16 cellular contexts compared by ENCODE assay signal in genomic region chr7:112070674-112071256, GRCh38.
DNase-seq lines count a peak whose midpoint lies in the region; ATAC-seq and TF ChIP-seq lines count a peak whose summit lies in the region.
"Had no signal": no experiment of that assay in that cellular context is flagged by ENCODE, and none has a peak within 500 bp of the region (broad histone marks: within the 10 kb centered on the region; RNA-seq: fewer than 3 reads in every experiment).

No MANE protein-coding gene starts in this region.

- H2BK120ac ChIP-seq in trophoblast cell (ENCODE audit: insufficient read depth, low read length, poor library complexity) = no peak overlapping the region

- H3K4ac ChIP-seq in trophoblast cell (ENCODE audit: low read depth, low read length) = no peak overlapping the region

- no peak overlapping the region for H3K4me2 ChIP-seq in trophoblast cell (ENCODE audit: low read length)
- H3K4me2 ChIP-seq: BLaER1 had no signal

- no peak overlapping the region for H2BK5ac ChIP-seq in trophoblast cell (ENCODE audit: low read depth, low read length, poor library complexity)

- no peak overlapping the region for H3K23ac ChIP-seq in trophoblast cell (ENCODE audit: low read length)

- H4K12ac ChIP-seq in trophoblast cell (ENCODE audit: low read depth, low read length) = no peak overlapping the region

- H3K27ac ChIP-seq in RWPE2 (ENCODE audit: poor library complexity, severe bottlenecking) (peak overlapping the region; percentile 76), trophoblast cell (ENCODE audit: low read depth, low read length) (no peak overlapping the region)
- H3K27ac ChIP-seq: 22Rv1, BLaER1 had no signal

- WGBS in trophoblast cell (ENCODE audit: extremely low coverage, insufficient coverage, insufficient read length) = no CpG with 5 or more reads among the region's 5 CpGs

- peak overlapping the region; percentile 53 for H4K8ac ChIP-seq in trophoblast cell (ENCODE audit: low read depth, low read length)

- no peaks in the 10 kb centered on the region for H3K79me2 ChIP-seq in trophoblast cell (ENCODE audit: control insufficient read depth, insufficient read depth, low read length, poor library complexity)

- H2BK12ac ChIP-seq in trophoblast cell (ENCODE audit: low read length) = no peak overlapping the region

- H3K79me1 ChIP-seq in trophoblast cell (ENCODE audit: low read length) = peaks cover 10% of the 10 kb centered on the region

- H3K4me1 ChIP-seq in RWPE2 (ENCODE audit: insufficient read depth, poor library complexity, severe bottlenecking) (peaks cover 52% of the 10 kb centered on the region), trophoblast cell (ENCODE audit: control insufficient read depth in 1 of 2, insufficient read depth in 2 of 2, low read length in 2 of 2) (peaks cover 9 to 11% of the 10 kb centered on the region in 2 experiments)
- H3K4me1 ChIP-seq: BLaER1 had no signal

- no peak overlapping the region for H3K9ac ChIP-seq in trophoblast cell (ENCODE audit: low read length)
- H3K9ac ChIP-seq: BLaER1 had no signal

- no peak overlapping the region for H2AK5ac ChIP-seq in trophoblast cell (ENCODE audit: low read length)

- peak; percentile 8 for DNase-seq in NCI-H146 (lab: John Stamatoyannopoulos, UW)
- no peak for DNase-seq in NCI-H146 treated with DMSO at 0.1 percent for 48 hours (lab: John Stamatoyannopoulos, UW; ENCODE audit: unreplicated experiment)
- no peak for DNase-seq in RWPE2 (ENCODE audit: low spot score)
- no peak for DNase-seq in left lobe of liver (ENCODE audit: low spot score)
- DNase-seq in trophoblast cell = no peak
- DNase-seq in NCI-H2029 (lab: John Stamatoyannopoulos, UW) = no peak
- no peak for DNase-seq in G401 (ENCODE audit: low spot score)
- DNase-seq: CD4-positive, alpha-beta memory T cell; DMS153; DMS79; GF-D8; GOT3; H9 had no signal

- no peak overlapping the region for H2AFZ ChIP-seq in trophoblast cell (ENCODE audit: insufficient read depth, low read length, poor library complexity)

- in situ Hi-C loops in G401 (cut with HindIII; ENCODE audit: low sequenced_read_pairs) = no loop called here

- H3K27me3 ChIP-seq in RWPE2 (ENCODE audit: insufficient read depth, poor library complexity, severe bottlenecking) (no peaks in the 10 kb centered on the region), trophoblast cell (ENCODE audit: insufficient read depth, low read length) (no peaks in the 10 kb centered on the region)
- H3K27me3 ChIP-seq: BLaER1 had no signal

- peaks cover 2% of the 10 kb centered on the region for H3K9me3 ChIP-seq in RWPE2 (ENCODE audit: severe bottlenecking)
- H3K9me3 ChIP-seq in trophoblast cell (ENCODE audit: insufficient read depth, low read depth, low read length) = peaks cover 3% of the 10 kb centered on the region
- H3K9me3 ChIP-seq: BLaER1 had no signal

- no peak overlapping the region for H4K91ac ChIP-seq in trophoblast cell (ENCODE audit: low read depth, low read length)

- no peak for TF ChIP-seq CTCF in RWPE2 (IDR thresholded peaks at IDR 0.05; ENCODE audit: poor library complexity, severe bottlenecking)

- H3K36me3 ChIP-seq in RWPE2 (ENCODE audit: low read depth) = no peaks in the 10 kb centered on the region
- no peaks in the 10 kb centered on the region for H3K36me3 ChIP-seq in trophoblast cell (ENCODE audit: control insufficient read depth in 1 of 2, insufficient read depth in 2 of 2, low read length in 2 of 2)
- H3K36me3 ChIP-seq: BLaER1 had no signal

- no peak overlapping the region for H3K4me3 ChIP-seq in RWPE2 (ENCODE audit: severe bottlenecking)
- no peak overlapping the region for H3K4me3 ChIP-seq in trophoblast cell (ENCODE audit: low read depth, low read length)
- H3K4me3 ChIP-seq: BLaER1 had no signal

- H3K18ac ChIP-seq in trophoblast cell (ENCODE audit: low read length) = peak overlapping the region; percentile 72

- H3K14ac ChIP-seq in trophoblast cell (ENCODE audit: low read length) = no peak overlapping the region

- ATAC-seq in RWPE2 (ENCODE audit: low read depth) (no peak), left lobe of liver (peak; percentile 75), HG03520 (IDR thresholded peaks at IDR 0.05; ENCODE audit: unreplicated experiment) (no peak)
